12 cellular contexts compared by ENCODE assay signal in the genomic region with DNA sequence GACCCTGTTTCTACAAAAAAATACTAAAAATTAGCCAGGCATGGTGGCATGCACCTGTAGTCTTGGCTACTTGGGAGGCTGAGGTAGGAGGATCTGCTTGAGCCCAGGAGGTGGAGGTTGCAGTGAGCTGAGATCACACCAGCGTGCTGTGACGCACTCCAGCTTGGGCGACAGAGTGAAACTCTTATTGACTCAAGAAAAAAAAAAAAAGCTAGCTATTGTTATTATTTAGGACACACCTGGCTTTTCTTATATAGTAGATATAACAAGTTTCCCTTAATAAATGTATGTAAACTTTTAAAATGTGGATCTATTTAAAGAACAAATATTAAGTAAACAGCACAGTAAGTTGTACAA. TPM values are rescaled to one million over a fixed set of nuclear protein-coding genes. Genes with fewer than 3 reads are reported as not detected.
A peak's percentile ranks its signal among the peaks of the same experiment; 100 is the strongest.
DNase-seq lines count a peak whose midpoint lies in the region; ATAC-seq and TF ChIP-seq lines count a peak whose summit lies in the region.
"Had no signal": no experiment of that assay in that cellular context is flagged by ENCODE, and none has a peak within 500 bp of the region (broad histone marks: within the 10 kb centered on the region; RNA-seq: fewer than 3 reads in every experiment).

No MANE protein-coding gene starts in this region.

- intact Hi-C loops in A673 (cut with micrococcal nuclease; ENCODE audit: unreplicated experiment) = loop anchor here (10.0 kb wide), 1 partner anchor 48 kb away; a partner anchor contains a TSS
- intact Hi-C loops in activated B cell treated with CpG ODN at 0.5 μM for 24 hours (cut with micrococcal nuclease) = no loop called here

- H3K27ac Mint-ChIP-seq in activated B cell treated with CpG ODN at 0.5 μM for 24 hours = peak overlapping the region; percentile 96

- H3K9me3 Mint-ChIP-seq in activated B cell treated with CpG ODN at 0.5 μM for 24 hours = no peaks in the 10 kb centered on the region

- no peaks in the 10 kb centered on the region for H3K4me1 ChIP-seq in A673 (ENCODE audit: insufficient read depth, low read length, poor library complexity, severe bottlenecking)
- peaks cover 46% of the 10 kb centered on the region for H3K4me1 ChIP-seq in DOHH2 (ENCODE audit: control insufficient read depth, low read length)
- H3K4me1 ChIP-seq in mucosa of rectum (ENCODE audit: control insufficient read depth in 2 of 2, insufficient read depth in 2 of 2, low read length in 2 of 2) = peaks cover 14 to 16% of the 10 kb centered on the region in 2 donors
- no peaks in the 10 kb centered on the region for H3K4me1 ChIP-seq in SJCRH30

- H3F3A ChIP-seq in DOHH2 (ENCODE audit: control insufficient read depth, insufficient read depth) = peaks cover 30% of the 10 kb centered on the region

- POLR2A ChIA-PET in A673 (lab: Charles Lee; ENCODE audit: low non-redundant PET) (no interaction called here), activated B cell treated with CpG ODN at 0.5 μM for 24 hours (lab: Charles Lee) (interaction anchor here (0.6 to 10.1 kb wide), 16 partner anchors 10 to 1003 kb away, joined by 3 to 192 read pairs (median 14); a partner anchor contains a TSS)

- CTCF ChIA-PET in A673 (lab: Charles Lee) = no interaction called here
- CTCF ChIA-PET in activated B cell treated with CpG ODN at 0.5 μM for 24 hours (lab: Charles Lee) = interaction anchor here (0.9 to 3.4 kb wide), 8 partner anchors 9 to 101 kb away, joined by 3 to 34 read pairs (median 6); a partner anchor contains a TSS

- ATAC-seq in activated B cell treated with CpG ODN at 0.5 μM for 24 hours (ENCODE audit: low read depth) = no peak
- ATAC-seq in HG03135 (IDR thresholded peaks at IDR 0.05; ENCODE audit: unreplicated experiment) = no peak
- ATAC-seq: Panc1 had no signal

- no peaks in the 10 kb centered on the region for H3K27me3 Mint-ChIP-seq in activated B cell treated with CpG ODN at 0.5 μM for 24 hours

- H3K27me3 ChIP-seq in A673 (replicated peaks; ENCODE audit: insufficient read depth, low read depth, low read length, poor library complexity) (no peaks in the 10 kb centered on the region), DOHH2 (ENCODE audit: control insufficient read depth, low read length) (no peaks in the 10 kb centered on the region), mucosa of rectum (ENCODE audit: control insufficient read depth in 2 of 2, insufficient read depth in 2 of 2, low read length in 2 of 2) (no peaks in the 10 kb centered on the region), SJCRH30 (no peaks in the 10 kb centered on the region)

- H3K9me3 ChIP-seq in A673 (ENCODE audit: low read depth, low read length, poor library complexity, severe bottlenecking) (no peaks in the 10 kb centered on the region), DOHH2 (ENCODE audit: control insufficient read depth, insufficient read depth, low read length) (no peaks in the 10 kb centered on the region), mucosa of rectum (ENCODE audit: control insufficient read depth in 2 of 2, low read length in 2 of 2) (no peaks in the 10 kb centered on the region), SJCRH30 (replicated peaks) (no peaks in the 10 kb centered on the region)

- peaks cover 52% of the 10 kb centered on the region for H3K4me1 Mint-ChIP-seq in activated B cell treated with CpG ODN at 0.5 μM for 24 hours

- H4K20me1 ChIP-seq in DOHH2 (ENCODE audit: control insufficient read depth, insufficient read depth, low read depth, low read length) = no peaks in the 10 kb centered on the region

- peak overlapping the region; percentile 98 for H3K4me2 ChIP-seq in DOHH2 (ENCODE audit: low read length)

- H3K36me3 ChIP-seq in A673 (ENCODE audit: insufficient read depth, low read length, poor library complexity, severe bottlenecking) = no peaks in the 10 kb centered on the region
- peaks cover 59% of the 10 kb centered on the region for H3K36me3 ChIP-seq in DOHH2 (ENCODE audit: control insufficient read depth, low read length)
- peaks cover 14 to 21% of the 10 kb centered on the region in 2 donors for H3K36me3 ChIP-seq in mucosa of rectum (ENCODE audit: control insufficient read depth in 2 of 2, insufficient read depth in 2 of 2, low read length in 2 of 2)
- no peaks in the 10 kb centered on the region for H3K36me3 ChIP-seq in SJCRH30

- H3K4me3 Mint-ChIP-seq in activated B cell treated with CpG ODN at 0.5 μM for 24 hours = peak overlapping the region; percentile 90

- TF ChIP-seq CTCF in A673 (conservative IDR thresholded peaks at IDR 0.05; ENCODE audit: low read depth, low read length) = no peak
- TF ChIP-seq CTCF in DOHH2 (IDR thresholded peaks at IDR 0.05; ENCODE audit: low read depth, low read length, poor library complexity, severe bottlenecking) = no peak
- TF ChIP-seq CTCF in activated B cell treated with CpG ODN at 0.5 μM for 24 hours (IDR thresholded peaks at IDR 0.05) = no peak

- no peaks in the 10 kb centered on the region for H3K9me2 ChIP-seq in DOHH2 (replicated peaks; ENCODE audit: control insufficient read depth, low read length)

- H3K4me3 ChIP-seq in A673 (ENCODE audit: low read depth, low read length, poor library complexity, severe bottlenecking) = no peak overlapping the region
- peak overlapping the region; percentile 94 for H3K4me3 ChIP-seq in DOHH2 (ENCODE audit: low read length)
- H3K4me3 ChIP-seq in mucosa of rectum (ENCODE audit: low read length in 2 of 2) = peak overlapping the region in 1 of 2 donors; percentile 41
- no peak overlapping the region for H3K4me3 ChIP-seq in SJCRH30

- DNase-seq in A673 (ENCODE audit: low spot score) (no peak), activated B cell treated with CpG ODN at 0.5 μM for 24 hours (no peak), LoVo (ENCODE audit: low spot score) (no peak), SJCRH30 (no peak), foreskin melanocyte (no peak)
- DNase-seq: amniotic stem cell, NCI-H1417 treated with DMSO at 0.1 percent for 48 hours had no signal

- TSS peak; percentile 23 for BruUV-seq in A673 (replicated peaks; lab: Mats Ljungman, UMichigan)

- H3K27ac ChIP-seq in A673 (ENCODE audit: low read depth, low read length, poor library complexity, severe bottlenecking) (no peak overlapping the region), DOHH2 (ENCODE audit: low read depth, low read length) (peak overlapping the region; percentile 99), mucosa of rectum (ENCODE audit: low read depth in 2 of 2, low read length in 2 of 2) (peak overlapping the region; percentile 99 to 100), SJCRH30 (no peak overlapping the region)

- peaks cover 39% of the 10 kb centered on the region for H3K36me3 Mint-ChIP-seq in activated B cell treated with CpG ODN at 0.5 μM for 24 hours (ENCODE audit: low read depth)

- H3K9ac ChIP-seq in mucosa of rectum (ENCODE audit: low read depth in 1 of 2, low read length in 2 of 2) = peak overlapping the region; percentile 20 to 66

- peaks cover 33% of the 10 kb centered on the region for H3K79me2 ChIP-seq in DOHH2 (ENCODE audit: control insufficient read depth, low read length)

RNA-seq across cellular contexts. Expression of a gene that starts 1.8 kb away (rescaled TPM):
- total RNA-seq in A673 (2021) (15.4 and 17.6 TPM in 2 replicates), activated B cell treated with CpG ODN at 0.5 μM for 24 hours (93.5 and 110 TPM in 2 replicates)
- total RNA-seq in SJCRH30 (2014; rRNA removed; shearing (Covaris generic)) = 7.4 and 8.1 TPM in 2 replicates

RNA-seq across cellular contexts. Expression of a gene that starts 8.6 kb away (rescaled TPM):
- total RNA-seq in A673 (2021) (not detected in 2 replicates), activated B cell treated with CpG ODN at 0.5 μM for 24 hours (295 and 316 TPM in 2 replicates)
- 0.10 TPM in 1 of 2 replicates, not detected in the other for total RNA-seq in SJCRH30 (2014; rRNA removed; shearing (Covaris generic))
- total RNA-seq: myocyte had no signal

RNA-seq across cellular contexts. Expression of a gene that starts 27.5 kb away (rescaled TPM):
- total RNA-seq in A673 (2021) (63.4 and 63.5 TPM in 2 replicates), activated B cell treated with CpG ODN at 0.5 μM for 24 hours (62.9 and 85.7 TPM in 2 replicates)
- total RNA-seq in SJCRH30 (2014; rRNA removed; shearing (Covaris generic)) = 20.2 and 29.5 TPM in 2 replicates

RNA-seq across cellular contexts. Expression of a gene that starts 44.9 kb away (rescaled TPM):
- total RNA-seq in A673 (2021) = 3.0 and 3.5 TPM in 2 replicates
- total RNA-seq in activated B cell treated with CpG ODN at 0.5 μM for 24 hours = 0.71 and 1.0 TPM in 2 replicates
- total RNA-seq in SJCRH30 (2014; rRNA removed; shearing (Covaris generic)) = 21.8 and 24.8 TPM in 2 replicates

RNA-seq across cellular contexts. Expression of a gene that starts 51.4 kb away (rescaled TPM):
- total RNA-seq in A673 (2021) (46.3 and 48.6 TPM in 2 replicates), activated B cell treated with CpG ODN at 0.5 μM for 24 hours (26.6 and 29.2 TPM in 2 replicates)
- total RNA-seq in SJCRH30 (2014; rRNA removed; shearing (Covaris generic)) = 22.1 and 23.5 TPM in 2 replicates

Comparison
In these comparisons a context has a peak if more than half of its experiments do, and no peak if none do; other contexts are left out.
1. H3K27ac ChIP-seq: peak in DOHH2 (single experiment) and mucosa of rectum (2 of 2); none in A673 (single experiment) and SJCRH30 (single experiment).
2. RNA of a gene that starts 8.6 kb away (total RNA-seq): 295 to 316 TPM in activated B cell treated with CpG ODN at 0.5 μM for 24 hours; 0.10 TPM in SJCRH30 and not detected in A673; every median in the first group is over 100 times any median in the second.